21 cellular contexts compared by ENCODE assay signal in genomic region chr4:141534985-141535384, GRCh38.
DNase-seq lines count a peak whose midpoint lies in the region; ATAC-seq and TF ChIP-seq lines count a peak whose summit lies in the region.
"Had no signal": no experiment of that assay in that cellular context is flagged by ENCODE, and none has a peak within 500 bp of the region (broad histone marks: within the 10 kb centered on the region; RNA-seq: fewer than 3 reads in every experiment).

No MANE protein-coding gene starts in this region.

- DNase-seq in DMS53 (lab: John Stamatoyannopoulos, UW) (peak; percentile 17), DMS53 treated with DMSO at 0.1 percent for 48 hours (lab: John Stamatoyannopoulos, UW; ENCODE audit: unreplicated experiment) (no peak), M059J (ENCODE audit: low read depth) (peak; percentile 8), brain microvascular endothelial cell (peak; percentile 20), iris pigment epithelial cell (ENCODE audit: low read depth) (peak; percentile 29), COLO829 (ENCODE audit: low spot score) (no peak)
- DNase-seq: BE2C; C1 segment of cervical spinal cord; Caco-2; Calu3; CD4-positive, alpha-beta memory T cell; CD4-positive, CD25-positive, alpha-beta regulatory T cell; CD8-positive, alpha-beta memory T cell; DMS79 treated with DMSO at 0.1 percent for 48 hours; GDM1 had no signal

- ATAC-seq in HG02759 (IDR thresholded peaks at IDR 0.05; ENCODE audit: unreplicated experiment) (no peak), GM21367 (IDR thresholded peaks at IDR 0.05; ENCODE audit: unreplicated experiment) (no peak)
- ATAC-seq: A549, GM12878 had no signal

- no peak overlapping the region for H3K4me3 ChIP-seq in brain microvascular endothelial cell (ENCODE audit: low read depth, low read length)
- H3K4me3 ChIP-seq: A549, BLaER1, GM12878 had no signal

- no peak overlapping the region for H3K27ac ChIP-seq in brain microvascular endothelial cell
- H3K27ac ChIP-seq: 22Rv1, A549, BLaER1 had no signal

- TF ChIP-seq CTCF in brain microvascular endothelial cell (IDR thresholded peaks at IDR 0.05; ENCODE audit: low read depth, low read length, missing control alignments) = no peak

- H3K36me3 ChIP-seq in brain microvascular endothelial cell (replicated peaks) = no peaks in the 10 kb centered on the region
- H3K36me3 ChIP-seq: BE2C, BLaER1 had no signal

- no peaks in the 10 kb centered on the region for H3K27me3 ChIP-seq in brain microvascular endothelial cell (replicated peaks)
- H3K27me3 ChIP-seq: BE2C, BLaER1 had no signal

- in situ Hi-C loops in brain microvascular endothelial cell (cut with HindIII; ENCODE audit: low pct_ligation_motif_present, low sequenced_read_pairs) = no loop called here

Comparison
In these comparisons a context has a peak if more than half of its experiments do, and no peak if none do; other contexts are left out.
1. DNase-seq: peak in DMS53 (single experiment), M059J (single experiment), brain microvascular endothelial cell (single experiment) and iris pigment epithelial cell (single experiment); none in DMS53 treated with DMSO at 0.1 percent for 48 hours (single experiment) and COLO829 (single experiment).